8 cellular contexts compared by ENCODE assay signal in the genomic region with DNA sequence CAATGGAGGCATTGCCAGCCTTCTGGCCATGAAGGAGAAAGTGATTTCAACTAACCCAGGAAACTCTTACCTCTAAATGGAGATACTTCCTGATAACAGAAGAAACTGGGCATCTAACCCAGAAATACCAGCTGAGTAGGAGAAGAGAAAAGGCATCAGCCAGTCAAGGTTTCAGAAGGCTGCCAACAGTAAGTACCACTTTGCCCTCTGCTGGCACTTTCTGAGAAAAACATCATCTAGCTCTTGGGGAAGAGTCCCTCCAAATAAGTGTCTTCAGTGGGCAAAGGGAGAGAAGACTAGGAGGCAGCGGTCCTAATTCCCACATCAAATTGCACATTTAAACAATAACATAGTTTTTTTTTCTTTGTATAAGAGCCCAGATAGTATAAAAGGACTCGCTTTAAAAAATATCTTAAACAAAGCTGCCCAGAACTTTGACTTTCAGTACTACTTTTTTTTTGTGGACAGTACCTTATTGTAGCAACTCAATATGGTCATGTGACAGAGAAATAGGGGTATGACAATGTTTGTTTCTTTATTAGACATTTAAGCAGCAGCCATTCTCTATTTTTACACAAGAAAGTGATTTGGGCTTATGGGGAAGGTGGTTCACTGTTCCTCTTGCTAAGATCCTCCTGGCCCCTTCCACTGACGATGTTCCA.
DNase-seq lines count a peak whose midpoint lies in the region; ATAC-seq, FAIRE-seq and TF ChIP-seq lines count a peak whose summit lies in the region.

No MANE protein-coding gene starts in this region.

- H3K9ac ChIP-seq in SU-DHL-6 (ENCODE audit: low read length): no peak overlapping the region

- peak; percentile 92 for ATAC-seq in HG02678 (IDR thresholded peaks at IDR 0.05; ENCODE audit: unreplicated experiment)
- ATAC-seq in GM19397 (IDR thresholded peaks at IDR 0.05; ENCODE audit: unreplicated experiment): no peak

- POLR2A ChIA-PET in AG04450 (lab: Yijun Ruan, JAX): no interaction called here

- no peaks in the 10 kb centered on the region for H3K4me1 ChIP-seq in sigmoid colon

- no peak overlapping the region for H3K4me3 ChIP-seq in AG04450 (ENCODE audit: low read depth, low read length)
- no peak overlapping the region for H3K4me3 ChIP-seq in SU-DHL-6 (ENCODE audit: insufficient read depth, low read length, poor library complexity, severe bottlenecking)
- no peak overlapping the region for H3K4me3 ChIP-seq in sigmoid colon

- CTCF ChIA-PET in AG04450 (lab: Charles Lee): interaction anchor here (0.6 to 6.0 kb wide), 38 partner anchors 9 to 503 kb away, joined by 3 to 192 read pairs (median 4); no protein-coding TSS in a partner anchor

- H3K4me2 ChIP-seq in SU-DHL-6 (ENCODE audit: low read depth, low read length, poor library complexity, severe bottlenecking): no peak overlapping the region

- DNase-seq in AG04450 (ENCODE audit: low read depth, low spot score) (peak; percentile 32), GM12892 (ENCODE audit: insufficient read length) (peak; percentile 16), MV-4-11 (lab: John Stamatoyannopoulos, UW) (peak; percentile 40), glomerular endothelial cell (ENCODE audit: extremely low read depth, low read depth, low spot score) (peak; percentile 27), sigmoid colon (no peak)

- intact Hi-C loops in sigmoid colon (cut with DNase I): loop anchor here (10.0 kb wide), 1 partner anchor 261 kb away; no protein-coding TSS in a partner anchor

- no peak overlapping the region for H2AFZ ChIP-seq in SU-DHL-6 (ENCODE audit: low read depth, low read length, severe bottlenecking)

- TF ChIP-seq EP300 in sigmoid colon (IDR thresholded peaks at IDR 0.05): no peak

- peak; percentile 81 for FAIRE-seq in GM12892 (lab: Jason Lieb, UNC)

- TF ChIP-seq POLR2A in GM12892 (IDR thresholded peaks at IDR 0.05; ENCODE audit: low read depth, low read length): no peak
- no peak for TF ChIP-seq POLR2A in sigmoid colon (IDR thresholded peaks at IDR 0.05)

- H3K79me2 ChIP-seq in SU-DHL-6 (ENCODE audit: insufficient read depth, low read length): no peaks in the 10 kb centered on the region

- no peaks in the 10 kb centered on the region for H3K9me2 ChIP-seq in SU-DHL-6 (replicated peaks; ENCODE audit: insufficient read depth, low read length)

- H4K20me1 ChIP-seq in SU-DHL-6 (ENCODE audit: low read depth, low read length): no peaks in the 10 kb centered on the region

- H3K27me3 ChIP-seq in AG04450 (ENCODE audit: control insufficient read depth, insufficient read depth, low read length) (no peaks in the 10 kb centered on the region), SU-DHL-6 (ENCODE audit: low read length) (no peaks in the 10 kb centered on the region), sigmoid colon (no peaks in the 10 kb centered on the region)

- 59 to 69% methylated on average over 3 of the region's 3 CpGs for WGBS in sigmoid colon, 2 donors

- H3F3A ChIP-seq in SU-DHL-6 (ENCODE audit: insufficient read depth): no peaks in the 10 kb centered on the region

- H3K27ac ChIP-seq in AG04450 (ENCODE audit: low read depth, low read length) (no peak overlapping the region), SU-DHL-6 (ENCODE audit: low read depth, low read length) (no peak overlapping the region), sigmoid colon (no peak overlapping the region)

- TF ChIP-seq CTCF in AG04450 (IDR thresholded peaks at IDR 0.05; ENCODE audit: low read depth, low read length) (peak; percentile 78), SU-DHL-6 (IDR thresholded peaks at IDR 0.05; ENCODE audit: insufficient read depth, low read length, poor library complexity, severe bottlenecking) (peak; percentile 54), sigmoid colon (IDR thresholded peaks at IDR 0.05) (peak in 3 of 4 experiments; percentile 23 to 49 (median 26))

- H3K36me3 ChIP-seq in SU-DHL-6 (ENCODE audit: low read length) (no peaks in the 10 kb centered on the region), sigmoid colon (peaks cover 0 to 10% (median 0%) of the 10 kb centered on the region in 4 donors)

- no peaks in the 10 kb centered on the region for H3K9me3 ChIP-seq in AG04450 (ENCODE audit: control insufficient read depth, insufficient read depth, low read length)
- no peaks in the 10 kb centered on the region for H3K9me3 ChIP-seq in SU-DHL-6 (ENCODE audit: insufficient read depth, low read length)
- no peaks in the 10 kb centered on the region for H3K9me3 ChIP-seq in sigmoid colon

Comparison
In these comparisons a context has a peak if more than half of its experiments do, and no peak if none do; other contexts are left out.
1. CTCF ChIP-seq: peak in every context shown above with its lines; median percentile 78 in AG04450; 54 in SU-DHL-6; 26 in sigmoid colon.